ENCODE assay signal across 1 cellular context in the genomic region with DNA sequence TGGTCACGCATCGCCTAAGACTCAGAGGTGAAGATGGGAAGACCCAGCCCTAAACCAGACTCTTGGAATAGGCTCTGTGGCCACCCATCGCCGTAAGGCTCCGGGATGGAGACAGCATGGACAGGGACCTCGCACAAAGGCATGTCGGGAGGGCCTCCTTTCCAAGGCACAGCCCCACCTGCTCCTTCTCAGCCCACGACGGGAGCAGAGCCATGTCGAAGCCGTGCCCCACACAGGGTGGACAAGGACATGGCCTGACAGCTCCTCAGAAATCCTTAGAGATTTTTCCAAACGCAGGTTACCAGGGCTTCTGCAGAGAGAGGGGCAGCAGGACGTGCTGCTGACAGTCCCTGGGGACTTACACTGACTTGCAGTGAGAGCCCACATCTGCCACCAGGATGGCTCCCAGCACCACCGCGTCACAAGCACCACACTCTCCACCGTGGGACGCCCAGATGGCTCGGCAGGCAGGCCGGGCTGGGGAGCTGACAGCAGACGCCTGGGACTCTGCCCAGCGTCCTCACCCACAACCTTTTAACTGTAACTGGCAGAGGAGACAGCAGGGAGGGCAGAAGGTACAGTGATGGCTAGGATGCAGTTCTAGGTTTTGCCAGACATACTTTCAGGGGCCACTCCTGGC.
A peak's percentile ranks its signal among the peaks of the same experiment; 100 is the strongest.
TF ChIP-seq lines count a peak whose summit lies in the region.

No MANE protein-coding gene starts in this region.

TF ChIP-seq in HepG2, 621 proteins besides CTCF, POLR2A, EP300 and RAD21:
- TF ChIP-seq SP2 (CRISPR knock-in tag; IDR thresholded peaks at IDR 0.05) (no peak), AGO2 (optimal IDR thresholded peaks at IDR 0.05; ENCODE audit: low read depth, low read length) (peak; percentile 56), RBFOX2 (IDR thresholded peaks at IDR 0.05; ENCODE audit: low read depth, low read length) (0 out of 2 replicates have a peak, but pooled peaks have one; percentile 16), HMG20B (CRISPR knock-in tag; conservative IDR thresholded peaks at IDR 0.05) (no peak), ISL2 (CRISPR knock-in tag; IDR thresholded peaks at IDR 0.05) (no peak), GLMP (CRISPR knock-in tag; IDR thresholded peaks at IDR 0.05; ENCODE audit: borderline replicate concordance) (no peak), FOXO1 (CRISPR knock-in tag; IDR thresholded peaks at IDR 0.05) (no peak), ZNF598 (CRISPR knock-in tag; IDR thresholded peaks at IDR 0.05; ENCODE audit: borderline replicate concordance) (no peak), PRMT3 (CRISPR knock-in tag; IDR thresholded peaks at IDR 0.05; ENCODE audit: borderline replicate concordance, low read depth) (no peak), MXD3 (CRISPR knock-in tag; IDR thresholded peaks at IDR 0.05) (no peak)
- TF ChIP-seq, protein P1, sequence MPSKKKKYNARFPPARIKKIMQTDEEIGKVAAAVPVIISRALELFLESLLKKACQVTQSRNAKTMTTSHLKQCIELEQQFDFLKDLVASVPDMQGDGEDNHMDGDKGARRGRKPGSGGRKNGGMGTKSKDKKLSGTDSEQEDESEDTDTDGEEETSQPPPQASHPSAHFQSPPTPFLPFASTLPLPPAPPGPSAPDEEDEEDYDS (CRISPR knock-in tag; IDR thresholded peaks at IDR 0.05), result no peak
